Comparison of ENCODE assay signal across 7 cellular contexts in the genomic region with DNA sequence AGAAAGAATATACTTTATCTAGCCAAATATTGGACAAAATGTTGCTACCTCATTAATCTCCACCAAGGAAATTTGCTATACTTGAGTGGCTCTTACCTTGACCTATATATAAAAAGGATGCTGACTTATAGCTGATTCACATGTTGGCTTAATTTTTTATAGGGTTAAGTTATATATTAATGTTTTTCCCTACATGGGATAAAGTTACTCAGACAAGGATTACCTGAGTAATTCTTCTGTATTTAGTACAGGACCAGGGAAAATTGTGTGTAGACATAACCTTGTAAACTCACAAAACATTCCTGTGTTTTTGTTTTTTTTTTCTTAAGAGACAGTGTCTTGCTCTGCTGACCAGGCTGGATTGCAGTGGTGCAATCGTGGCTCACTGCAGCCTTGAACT. TPM values are rescaled to one million over a fixed set of nuclear protein-coding genes. Genes with fewer than 3 reads are reported as not detected.
"Had no signal": no experiment of that assay in that cellular context is flagged by ENCODE, and none has a peak within 500 bp of the region (broad histone marks: within the 10 kb centered on the region; RNA-seq: fewer than 3 reads in every experiment).

No MANE protein-coding gene starts in this region.

- H3K4me3 ChIP-seq: GM23338, K562 had no signal

- H3K4me2 ChIP-seq: GM23338 had no signal

- H2AFZ ChIP-seq: GM23338 had no signal

- DNase-seq: H9, HCEC 1CT, IMR-90, KG1 had no signal

- ATAC-seq: GM23338, K562 had no signal

RNA-seq across cellular contexts. Expression of gene SOHLH2, which starts 30.6 kb away (rescaled TPM):
- total RNA-seq: HT-29 had no signal

RNA-seq across cellular contexts. Expression of gene CCDC169, which starts 52.6 kb away (rescaled TPM):
- total RNA-seq: HT-29 had no signal
